Comparison of ENCODE assay signal across 26 cellular contexts in the genomic region with DNA sequence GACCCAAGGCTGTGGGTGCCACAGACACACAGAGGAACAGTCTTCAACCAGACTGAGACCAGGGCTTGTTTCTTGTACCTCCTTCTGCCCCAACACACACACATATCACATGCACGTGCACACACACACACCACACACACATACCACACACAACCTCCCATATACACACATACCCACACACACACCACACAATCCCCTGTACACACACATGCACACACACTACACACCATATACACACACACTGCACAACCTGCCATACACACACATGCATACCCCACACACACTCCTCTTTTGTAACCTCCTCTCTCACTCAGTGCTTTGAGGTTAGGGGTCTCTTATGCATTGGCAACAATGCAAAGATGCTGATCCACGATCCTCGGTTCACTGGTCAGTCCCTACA.
"Had no signal": no experiment of that assay in that cellular context is flagged by ENCODE, and none has a peak within 500 bp of the region (broad histone marks: within the 10 kb centered on the region; RNA-seq: fewer than 3 reads in every experiment).

No MANE protein-coding gene starts in this region.

- DNase-seq: activated CD4-positive, alpha-beta memory T cell treated with anti-CD3 and anti-CD28 coated beads for 36 hours; activated CD4-positive, alpha-beta T cell treated with anti-CD3 and anti-CD28 coated beads for 36 hours; activated CD4-positive, alpha-beta T cell treated with anti-CD3 and anti-CD28 coated beads, Interleukin-2, amount 10 ng/mL, durations not matched to agents 24 days and 14 days; activated CD4-positive, CD25-positive, alpha-beta regulatory T cell; activated CD4-positive, CD25-positive, alpha-beta regulatory T cell treated with anti-CD3 and anti-CD28 coated beads, Interleukin-2, amount 50 U/mL, for 72 hours; activated CD8-positive, alpha-beta memory T cell treated with anti-CD3 and anti-CD28 coated beads, Interleukin-2, amount 50 U/mL, for 48 hours; activated gamma-delta T cell; activated naive CD4-positive, alpha-beta T cell; activated naive CD4-positive, alpha-beta T cell treated with anti-CD3 and anti-CD28 coated beads, Interleukin-2, amount 10 ng/mL, durations not matched to agents 7 days and 5 days; activated naive CD8-positive, alpha-beta T cell treated with anti-CD3 and anti-CD28 coated beads, Interleukin-2, amount 10 ng/mL, durations not matched to agents 7 days and 5 days; activated T-cell treated with anti-CD3 and anti-CD28 coated beads for 4 hours; activated T-cell treated with anti-CD3 and anti-CD28 coated beads, Interleukin-2, amount 50 U/mL, for 24 hours; activated T-cell treated with anti-CD3 and anti-CD28 coated beads, Interleukin-2, amount 50 U/mL, for 72 hours; dorsolateral prefrontal cortex; effector memory CD4-positive, alpha-beta T cell; endodermal cell; foreskin fibroblast; T-helper 2 cell had no signal

- H3K4me3 Mint-ChIP-seq: activated CD4-positive, alpha-beta memory T cell treated with anti-CD3 and anti-CD28 coated beads for 36 hours; activated CD4-positive, alpha-beta T cell treated with anti-CD3 and anti-CD28 coated beads for 36 hours; activated CD4-positive, alpha-beta T cell treated with anti-CD3 and anti-CD28 coated beads, Interleukin-2, amount 10 ng/mL, durations not matched to agents 24 days and 14 days; activated naive CD4-positive, alpha-beta T cell treated with anti-CD3 and anti-CD28 coated beads, Interleukin-2, amount 10 ng/mL, durations not matched to agents 7 days and 5 days; activated naive CD8-positive, alpha-beta T cell treated with anti-CD3 and anti-CD28 coated beads, Interleukin-2, amount 10 ng/mL, durations not matched to agents 7 days and 5 days; activated T-cell treated with anti-CD3 and anti-CD28 coated beads, Interleukin-2, amount 50 U/mL, for 24 hours; activated T-cell treated with anti-CD3 and anti-CD28 coated beads, Interleukin-2, amount 50 U/mL, for 72 hours; brain; central memory CD8-positive, alpha-beta T cell; dendritic cell treated with granulocyte-macrophage colony-stimulating factor and Interleukin-4, amounts not matched to agents 40 ng/mL and 50 ng/mL, for 4 days; endodermal cell had no signal

- H3K4me1 ChIP-seq: ascending aorta, breast epithelium had no signal

- H3K27ac Mint-ChIP-seq: activated CD4-positive, alpha-beta memory T cell treated with anti-CD3 and anti-CD28 coated beads for 36 hours; activated CD4-positive, alpha-beta T cell treated with anti-CD3 and anti-CD28 coated beads for 36 hours; activated CD4-positive, alpha-beta T cell treated with anti-CD3 and anti-CD28 coated beads, Interleukin-2, amount 10 ng/mL, durations not matched to agents 24 days and 14 days; activated naive CD4-positive, alpha-beta T cell treated with anti-CD3 and anti-CD28 coated beads, Interleukin-2, amount 10 ng/mL, durations not matched to agents 7 days and 5 days; activated naive CD4-positive, alpha-beta T cell treated with anti-CD3 and anti-CD28 coated beads, Interleukin-2, amount 50 U/mL, for 72 hours; activated naive CD8-positive, alpha-beta T cell treated with anti-CD3 and anti-CD28 coated beads, Interleukin-2, amount 10 ng/mL, durations not matched to agents 7 days and 5 days; activated T-cell treated with anti-CD3 and anti-CD28 coated beads, Interleukin-2, amount 50 U/mL, for 24 hours; activated T-cell treated with anti-CD3 and anti-CD28 coated beads, Interleukin-2, amount 50 U/mL, for 72 hours; brain; dendritic cell treated with granulocyte-macrophage colony-stimulating factor and Interleukin-4, amounts not matched to agents 40 ng/mL and 50 ng/mL, for 4 days; endodermal cell had no signal

- H3K36me3 ChIP-seq: ascending aorta, breast epithelium had no signal

- H3K9me3 Mint-ChIP-seq: activated CD4-positive, alpha-beta memory T cell treated with anti-CD3 and anti-CD28 coated beads for 36 hours; activated CD4-positive, alpha-beta T cell treated with anti-CD3 and anti-CD28 coated beads, Interleukin-2, amount 10 ng/mL, durations not matched to agents 24 days and 14 days; activated naive CD4-positive, alpha-beta T cell treated with anti-CD3 and anti-CD28 coated beads, Interleukin-2, amount 10 ng/mL, durations not matched to agents 7 days and 5 days; activated naive CD4-positive, alpha-beta T cell treated with anti-CD3 and anti-CD28 coated beads, Interleukin-2, amount 50 U/mL, for 72 hours; activated naive CD8-positive, alpha-beta T cell treated with anti-CD3 and anti-CD28 coated beads, Interleukin-2, amount 10 ng/mL, durations not matched to agents 7 days and 5 days; activated T-cell treated with anti-CD3 and anti-CD28 coated beads, Interleukin-2, amount 50 U/mL, for 24 hours; activated T-cell treated with anti-CD3 and anti-CD28 coated beads, Interleukin-2, amount 50 U/mL, for 72 hours; central memory CD8-positive, alpha-beta T cell had no signal

- H3K36me3 Mint-ChIP-seq: activated CD4-positive, alpha-beta memory T cell treated with anti-CD3 and anti-CD28 coated beads for 36 hours; activated naive CD4-positive, alpha-beta T cell treated with anti-CD3 and anti-CD28 coated beads, Interleukin-2, amount 10 ng/mL, durations not matched to agents 7 days and 5 days; activated naive CD8-positive, alpha-beta T cell treated with anti-CD3 and anti-CD28 coated beads, Interleukin-2, amount 10 ng/mL, durations not matched to agents 7 days and 5 days; brain had no signal

- H3K27ac ChIP-seq: ascending aorta, breast epithelium, coronary artery, dorsolateral prefrontal cortex had no signal

- ATAC-seq: activated CD4-positive, alpha-beta T cell treated with anti-CD3 and anti-CD28 coated beads for 36 hours; activated naive CD4-positive, alpha-beta T cell treated with anti-CD3 and anti-CD28 coated beads, Interleukin-2, amount 50 U/mL, for 72 hours; activated T-cell treated with anti-CD3 and anti-CD28 coated beads, Interleukin-2, amount 50 U/mL, for 72 hours; esophagus mucosa had no signal

- H3K4me3 ChIP-seq: ascending aorta, breast epithelium, coronary artery, dorsolateral prefrontal cortex had no signal

- H3K4me1 Mint-ChIP-seq: activated CD4-positive, alpha-beta T cell treated with anti-CD3 and anti-CD28 coated beads for 36 hours; activated CD4-positive, alpha-beta T cell treated with anti-CD3 and anti-CD28 coated beads, Interleukin-2, amount 10 ng/mL, durations not matched to agents 24 days and 14 days; activated naive CD4-positive, alpha-beta T cell treated with anti-CD3 and anti-CD28 coated beads, Interleukin-2, amount 10 ng/mL, durations not matched to agents 7 days and 5 days; activated naive CD8-positive, alpha-beta T cell treated with anti-CD3 and anti-CD28 coated beads, Interleukin-2, amount 10 ng/mL, durations not matched to agents 7 days and 5 days; central memory CD8-positive, alpha-beta T cell; endodermal cell had no signal

- H3K27me3 Mint-ChIP-seq: activated CD4-positive, alpha-beta T cell treated with anti-CD3 and anti-CD28 coated beads, Interleukin-2, amount 10 ng/mL, durations not matched to agents 24 days and 14 days; activated naive CD8-positive, alpha-beta T cell treated with anti-CD3 and anti-CD28 coated beads, Interleukin-2, amount 10 ng/mL, durations not matched to agents 7 days and 5 days; brain; dendritic cell treated with granulocyte-macrophage colony-stimulating factor and Interleukin-4, amounts not matched to agents 40 ng/mL and 50 ng/mL, for 4 days had no signal

- H3K9me3 ChIP-seq: ascending aorta had no signal

- H3K27me3 ChIP-seq: ascending aorta, breast epithelium had no signal
